10 cellular contexts compared by ENCODE assay signal in genomic region chr6:46044876-46045617, GRCh38. TPM values are rescaled to one million over a fixed set of nuclear protein-coding genes. Genes with fewer than 3 reads are reported as not detected.
A peak's percentile ranks its signal among the peaks of the same experiment; 100 is the strongest.
DNase-seq lines count a peak whose midpoint lies in the region; ATAC-seq, FAIRE-seq and TF ChIP-seq lines count a peak whose summit lies in the region.
"Had no signal": no experiment of that assay in that cellular context is flagged by ENCODE, and none has a peak within 500 bp of the region (broad histone marks: within the 10 kb centered on the region; RNA-seq: fewer than 3 reads in every experiment).

No MANE protein-coding gene starts in this region.

- peaks cover 10% of the 10 kb centered on the region for H3K4me1 ChIP-seq in adipocyte (ENCODE audit: control insufficient read depth, insufficient read depth, low read length)
- H3K4me1 ChIP-seq in keratinocyte (ENCODE audit: control insufficient read depth, extremely low read depth, insufficient read depth, low read length) = peaks cover 5% of the 10 kb centered on the region

- peaks cover 16% of the 10 kb centered on the region for H3K4me1 Mint-ChIP-seq in activated T-cell treated with anti-CD3 and anti-CD28 coated beads, Interleukin-2, amount 50 U/mL, for 24 hours (ENCODE audit: low read depth)
- peaks cover 23% of the 10 kb centered on the region for H3K4me1 Mint-ChIP-seq in type B pancreatic cell (ENCODE audit: unreplicated experiment)

- no peak overlapping the region for H3K27ac ChIP-seq in keratinocyte (ENCODE audit: control insufficient read depth, insufficient read depth, low read length)
- H3K27ac ChIP-seq: HL-60 had no signal

- no peak for ATAC-seq in HG02642 (IDR thresholded peaks at IDR 0.05; ENCODE audit: poor library complexity, unreplicated experiment)

- H3K9me3 Mint-ChIP-seq in activated T-cell treated with anti-CD3 and anti-CD28 coated beads, Interleukin-2, amount 50 U/mL, for 24 hours = peaks cover 2% of the 10 kb centered on the region
- H3K9me3 Mint-ChIP-seq in type B pancreatic cell = no peaks in the 10 kb centered on the region
- H3K9me3 Mint-ChIP-seq: nephron progenitor cell had no signal

- H3K27me3 Mint-ChIP-seq in activated T-cell treated with anti-CD3 and anti-CD28 coated beads, Interleukin-2, amount 50 U/mL, for 24 hours = no peaks in the 10 kb centered on the region
- no peaks in the 10 kb centered on the region for H3K27me3 Mint-ChIP-seq in type B pancreatic cell

- no peaks in the 10 kb centered on the region for H3K9me1 ChIP-seq in keratinocyte (ENCODE audit: control insufficient read depth, extremely low read depth, insufficient read depth, low read length)

- TF ChIP-seq CTCF in keratinocyte (optimal IDR thresholded peaks at IDR 0.05 in 1 of 3, IDR thresholded peaks at IDR 0.05 in 1 of 3, conservative IDR thresholded peaks at IDR 0.05 in 1 of 3; ENCODE audit: extremely low read depth in 1 of 3, insufficient read depth in 2 of 3, low read length in 3 of 3) = no peak
- TF ChIP-seq CTCF in type B pancreatic cell (conservative IDR thresholded peaks at IDR 0.05) = no peak

- peak overlapping the region; percentile 51 for H3K27ac Mint-ChIP-seq in activated T-cell treated with anti-CD3 and anti-CD28 coated beads, Interleukin-2, amount 50 U/mL, for 24 hours
- H3K27ac Mint-ChIP-seq in type B pancreatic cell = peak overlapping the region; percentile 35
- H3K27ac Mint-ChIP-seq: nephron progenitor cell had no signal

- no peaks in the 10 kb centered on the region for H3K27me3 ChIP-seq in adipocyte (replicated peaks; ENCODE audit: control insufficient read depth, insufficient read depth, low read length)
- H3K27me3 ChIP-seq in keratinocyte (ENCODE audit: control insufficient read depth, extremely low read depth, insufficient read depth, low read length) = no peaks in the 10 kb centered on the region

- DNase-seq in activated T-cell treated with anti-CD3 and anti-CD28 coated beads, Interleukin-2, amount 50 U/mL, for 24 hours = no peak
- no peak for DNase-seq in activated T-cell treated with anti-CD3 and anti-CD28 coated beads for 4 hours
- peak; percentile 67 for DNase-seq in adipocyte (ENCODE audit: low read depth)
- DNase-seq in keratinocyte (ENCODE audit: low read depth, low spot score) = no peak
- DNase-seq in type B pancreatic cell (ENCODE audit: extremely low spot score, unreplicated experiment) = no peak
- DNase-seq in NCI-H526 treated with DMSO at 0.1 percent for 48 hours (lab: John Stamatoyannopoulos, UW) = no peak
- no peak for DNase-seq in NCI-H774 (lab: John Stamatoyannopoulos, UW)
- DNase-seq: nephron progenitor cell had no signal

- no peaks in the 10 kb centered on the region for H4K20me1 ChIP-seq in keratinocyte (ENCODE audit: control insufficient read depth, extremely low read depth, insufficient read depth, low read length)

- dilution Hi-C loops in keratinocyte (cut with MboI; ENCODE audit: extremely low pct_ligation_motif_present, low sequenced_read_pairs) = no loop called here

- H3K4me3 Mint-ChIP-seq in activated T-cell treated with anti-CD3 and anti-CD28 coated beads, Interleukin-2, amount 50 U/mL, for 24 hours = no peak overlapping the region
- no peak overlapping the region for H3K4me3 Mint-ChIP-seq in type B pancreatic cell
- H3K4me3 Mint-ChIP-seq: nephron progenitor cell had no signal

- peak; percentile 72 for FAIRE-seq in keratinocyte (lab: Jason Lieb, UNC)

- H3K9me3 ChIP-seq in adipocyte (ENCODE audit: control insufficient read depth, low read length) (no peaks in the 10 kb centered on the region), keratinocyte (ENCODE audit: control insufficient read depth, low read depth, low read length) (no peaks in the 10 kb centered on the region)

- H3K79me2 ChIP-seq in keratinocyte (ENCODE audit: control insufficient read depth, insufficient read depth, low read length) = no peaks in the 10 kb centered on the region

- H2AFZ ChIP-seq in keratinocyte (ENCODE audit: control insufficient read depth, low read length) = no peak overlapping the region

- no peaks in the 10 kb centered on the region for H3K36me3 ChIP-seq in adipocyte (ENCODE audit: control insufficient read depth, insufficient read depth, low read length, severe bottlenecking)
- H3K36me3 ChIP-seq in keratinocyte (ENCODE audit: control insufficient read depth in 2 of 2, extremely low read depth in 1 of 2, insufficient read depth in 2 of 2, low read length in 2 of 2) = no peaks in the 10 kb centered on the region

- H3K36me3 Mint-ChIP-seq in activated T-cell treated with anti-CD3 and anti-CD28 coated beads, Interleukin-2, amount 50 U/mL, for 24 hours (ENCODE audit: low read depth) = no peaks in the 10 kb centered on the region
- no peaks in the 10 kb centered on the region for H3K36me3 Mint-ChIP-seq in type B pancreatic cell

- no peak overlapping the region for H3K4me2 ChIP-seq in keratinocyte (ENCODE audit: control insufficient read depth, extremely low read depth, insufficient read depth, low read depth, low read length)

- H3K4me3 ChIP-seq in adipocyte (ENCODE audit: low read length) = peak overlapping the region; percentile 22
- H3K4me3 ChIP-seq in keratinocyte (ENCODE audit: control insufficient read depth in 2 of 3, extremely low read depth in 1 of 3, insufficient read depth in 2 of 3, low read depth in 1 of 3, low read length in 3 of 3) = no peak overlapping the region

- H3K9ac ChIP-seq in adipocyte (ENCODE audit: low read length) (peak overlapping the region; percentile 19), keratinocyte (ENCODE audit: control insufficient read depth, extremely low read depth, insufficient read depth, low read length) (no peak overlapping the region)

RNA-seq across cellular contexts. Expression of gene CLIC5, which starts 29.4 kb away (rescaled TPM):
- 0.09 TPM in 2 of 3 replicates, not detected in the other for polyA plus RNA-seq in keratinocyte
- polyA plus RNA-seq in keratinocyte (2011; ENCODE audit: low read depth) = 0.12 TPM
- polyA plus RNA-seq in keratinocyte (2011; cell fraction: cytosol; rRNA removed) = 0.15 TPM in 1 of 2 replicates, not detected in the other
- polyA plus RNA-seq in keratinocyte (2011; cell fraction: nucleus; rRNA removed) = 0.11 TPM in 1 of 2 replicates, not detected in the other
- polyA plus RNA-seq in keratinocyte (2012; ENCODE audit: low replicate concordance) = 0.39 TPM in 1 of 2 replicates, not detected in the other
- not detected in 3 replicates for polyA minus RNA-seq in keratinocyte
- not detected for polyA minus RNA-seq in keratinocyte (2011; cell fraction: cytosol; rRNA and poly(A)+ RNA removed)
- not detected in 2 replicates for polyA minus RNA-seq in keratinocyte (2011; cell fraction: nucleus; rRNA and poly(A)+ RNA removed)
- 31.3 and 75.8 TPM in 2 replicates for total RNA-seq in type B pancreatic cell (ENCODE audit: low replicate concordance)
